In genomic region chr7:92042056-92042737, GRCh38 we compare ENCODE assay signal across 2 cellular contexts.
TF ChIP-seq lines count a peak whose summit lies in the region.

No MANE protein-coding gene starts in this region.

TF ChIP-seq in K562, 482 proteins besides CTCF, POLR2A, EP300 and RAD21 (continued from another document):
- TF ChIP-seq FIP1L1 (IDR thresholded peaks at IDR 0.05; ENCODE audit: low read depth, low read length, poor library complexity, severe bottlenecking): no peak
- no peak for TF ChIP-seq PYGO2 (tag; IDR thresholded peaks at IDR 0.05)
- no peak for TF ChIP-seq ZNF584 (CRISPR knock-in tag; IDR thresholded peaks at IDR 0.05; ENCODE audit: low read depth)
- no peak for TF ChIP-seq RBM15 (IDR thresholded peaks at IDR 0.05; ENCODE audit: insufficient read depth, low read length)
- TF ChIP-seq EGR1 (conservative IDR thresholded peaks at IDR 0.05): no peak
- no peak for TF ChIP-seq DMBX1 (CRISPR knock-in tag; IDR thresholded peaks at IDR 0.05; ENCODE audit: borderline replicate concordance)
- TF ChIP-seq ZKSCAN1 (IDR thresholded peaks at IDR 0.05; ENCODE audit: low read depth, low read length): no peak
TF ChIP-seq in K562: peak in this region for 0.

TF ChIP-seq in liver, 16 proteins besides CTCF, POLR2A, EP300 and RAD21 (continued from another document):
- TF ChIP-seq EGR1 (IDR thresholded peaks at IDR 0.05; ENCODE audit: low read depth in 2 of 2): no peak
- TF ChIP-seq MAX (IDR thresholded peaks at IDR 0.05): peak; percentile 75
- peak; percentile 83 for TF ChIP-seq YY1 (IDR thresholded peaks at IDR 0.05)
- TF ChIP-seq JUND (IDR thresholded peaks at IDR 0.05): peak; percentile 55 to 69
- peak; percentile 46 for TF ChIP-seq ZBTB33 (IDR thresholded peaks at IDR 0.05)
- no peak for TF ChIP-seq NR2F2 (IDR thresholded peaks at IDR 0.05)
